ENCODE assay signal across 19 cellular contexts in genomic region chr12:31342314-31342713, GRCh38.
"Had no signal": no experiment of that assay in that cellular context is flagged by ENCODE, and none has a peak within 500 bp of the region (broad histone marks: within the 10 kb centered on the region; RNA-seq: fewer than 3 reads in every experiment).

No MANE protein-coding gene starts in this region.

- H3K36me3 ChIP-seq: ascending aorta, brain microvascular endothelial cell, pancreas, stomach, suprapubic skin, tibial nerve had no signal

- H3K4me1 ChIP-seq: ascending aorta, pancreas, suprapubic skin, tibial nerve had no signal

- DNase-seq: activated T-cell treated with anti-CD3 and anti-CD28 coated beads, Interleukin-2, amount 50 U/mL, for 1 hour; brain microvascular endothelial cell; central memory CD4-positive, alpha-beta T cell; dorsolateral prefrontal cortex; effector memory CD8-positive, alpha-beta T cell; hippocampal formation; left ventricle myocardium superior; mammary epithelial cell; pancreas; right cardiac atrium; stimulated activated CD4-positive, alpha-beta T cell treated with anti-CD3 and anti-CD28 coated beads, Interleukin-1b, Interleukin-23, amount 100 ng/mL, for 48 hours; stomach had no signal

- H3K9me3 ChIP-seq: ascending aorta, pancreas, stomach, suprapubic skin, tibial nerve had no signal

- H3K4me1 Mint-ChIP-seq: stimulated activated effector memory CD8-positive, alpha-beta T cell treated with anti-CD3 and anti-CD28 coated beads, Interleukin-12 subunit alpha, Interleukin-12 subunit beta, amount 100 ng/mL, for 72 hours had no signal

- H3K9me3 Mint-ChIP-seq: activated naive CD4-positive, alpha-beta T cell treated with anti-CD3 and anti-CD28 coated beads, Interleukin-2, amount 50 U/mL, for 72 hours; effector memory CD8-positive, alpha-beta T cell; natural killer cell treated with Interleukin-12 subunit alpha and Interleukin-12 subunit beta and Interleukin-15 and Interleukin-18, amount 100 ng/mL, for 72 hours; stimulated activated effector memory CD8-positive, alpha-beta T cell treated with anti-CD3 and anti-CD28 coated beads, Interleukin-12 subunit alpha, Interleukin-12 subunit beta, amount 100 ng/mL, for 72 hours had no signal

- H3K36me3 Mint-ChIP-seq: activated naive CD4-positive, alpha-beta T cell treated with anti-CD3 and anti-CD28 coated beads, Interleukin-2, amount 50 U/mL, for 72 hours; natural killer cell treated with Interleukin-12 subunit alpha and Interleukin-12 subunit beta and Interleukin-15 and Interleukin-18, amount 100 ng/mL, for 72 hours; stimulated activated effector memory CD8-positive, alpha-beta T cell treated with anti-CD3 and anti-CD28 coated beads, Interleukin-12 subunit alpha, Interleukin-12 subunit beta, amount 100 ng/mL, for 72 hours had no signal

- H3K27ac ChIP-seq: ascending aorta, brain microvascular endothelial cell, dorsolateral prefrontal cortex, pancreas, stomach, suprapubic skin, tibial nerve had no signal

- H3K27ac Mint-ChIP-seq: natural killer cell treated with Interleukin-12 subunit alpha and Interleukin-12 subunit beta and Interleukin-15 and Interleukin-18, amount 100 ng/mL, for 72 hours; stimulated activated effector memory CD8-positive, alpha-beta T cell treated with anti-CD3 and anti-CD28 coated beads, Interleukin-12 subunit alpha, Interleukin-12 subunit beta, amount 100 ng/mL, for 72 hours had no signal

- ATAC-seq: activated naive CD4-positive, alpha-beta T cell treated with anti-CD3 and anti-CD28 coated beads, Interleukin-2, amount 50 U/mL, for 72 hours; effector memory CD8-positive, alpha-beta T cell; esophagus mucosa; left ventricle myocardium superior; natural killer cell treated with Interleukin-12 subunit alpha and Interleukin-12 subunit beta and Interleukin-15 and Interleukin-18, amount 100 ng/mL, for 72 hours; pancreas; right cardiac atrium; stimulated activated effector memory CD8-positive, alpha-beta T cell treated with anti-CD3 and anti-CD28 coated beads, Interleukin-12 subunit alpha, Interleukin-12 subunit beta, amount 100 ng/mL, for 72 hours had no signal

- H3K4me3 Mint-ChIP-seq: effector memory CD8-positive, alpha-beta T cell; natural killer cell treated with Interleukin-12 subunit alpha and Interleukin-12 subunit beta and Interleukin-15 and Interleukin-18, amount 100 ng/mL, for 72 hours; stimulated activated effector memory CD8-positive, alpha-beta T cell treated with anti-CD3 and anti-CD28 coated beads, Interleukin-12 subunit alpha, Interleukin-12 subunit beta, amount 100 ng/mL, for 72 hours had no signal

- H3K27me3 ChIP-seq: ascending aorta, brain microvascular endothelial cell, dorsolateral prefrontal cortex, pancreas, stomach, suprapubic skin, tibial nerve had no signal

- H3K4me3 ChIP-seq: ascending aorta, dorsolateral prefrontal cortex, pancreas, stomach, suprapubic skin, tibial nerve had no signal
